21 cellular contexts compared by ENCODE assay signal in the genomic region with DNA sequence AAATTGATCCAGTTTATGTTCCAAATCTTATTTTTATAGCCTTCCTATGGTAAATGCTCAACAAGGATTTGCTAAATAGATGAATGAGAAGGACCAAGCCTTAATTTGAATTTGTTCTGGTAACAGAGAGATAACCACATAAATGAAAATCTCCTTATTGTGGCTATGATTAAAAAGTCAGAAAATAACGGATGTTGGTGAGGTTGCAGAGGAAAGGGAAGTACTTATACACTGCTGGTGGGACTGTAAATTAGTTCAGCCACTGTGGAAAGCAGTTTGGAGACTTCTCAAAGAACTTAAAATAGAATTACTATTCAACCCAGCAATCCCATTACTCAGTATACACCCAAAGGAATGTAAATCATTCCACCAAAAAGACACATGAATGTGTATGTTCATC.
"Had no signal": no experiment of that assay in that cellular context is flagged by ENCODE, and none has a peak within 500 bp of the region (broad histone marks: within the 10 kb centered on the region; RNA-seq: fewer than 3 reads in every experiment).

No MANE protein-coding gene starts in this region.

- H3K4me3 Mint-ChIP-seq: activated CD4-positive, alpha-beta T cell treated with anti-CD3 and anti-CD28 coated beads for 36 hours; activated naive CD4-positive, alpha-beta T cell treated with anti-CD3 and anti-CD28 coated beads for 36 hours; activated T-helper 17 cell treated with anti-CD3 and anti-CD28 coated beads, Interleukin-2, amount 50 U/mL, for 72 hours; dendritic cell treated with granulocyte-macrophage colony-stimulating factor and Interleukin-4, amounts not matched to agents 40 ng/mL and 50 ng/mL, for 4 days; effector memory CD8-positive, alpha-beta T cell; mesothelial cell of epicardium; T-cell had no signal

- H3K27me3 ChIP-seq: foreskin keratinocyte, right atrium auricular region, transverse colon had no signal

- H3K4me1 ChIP-seq: lower lobe of right lung, right atrium auricular region had no signal

- DNase-seq: activated CD4-positive, alpha-beta T cell treated with anti-CD3 and anti-CD28 coated beads for 36 hours; activated CD8-positive, alpha-beta memory T cell treated with anti-CD3 and anti-CD28 coated beads for 24 hours; activated naive CD4-positive, alpha-beta T cell treated with anti-CD3 and anti-CD28 coated beads for 36 hours; activated T-cell treated with anti-CD3 and anti-CD28 coated beads for 4 hours; effector memory CD8-positive, alpha-beta T cell; foreskin keratinocyte; left colon; lower lobe of right lung; stimulated activated CD4-positive, alpha-beta T cell treated with anti-CD3 and anti-CD28 coated beads, Interleukin-15, amount 100 ng/mL, for 24 hours; stimulated activated CD4-positive, alpha-beta T cell treated with anti-CD3 and anti-CD28 coated beads, Interleukin-4, amount 100 ng/mL, for 1 hour; stimulated activated naive CD4-positive, alpha-beta T cell treated with Interleukin-2 at 50 U/mL for 16 hours; substantia nigra; T-cell; T1000; transverse colon had no signal

- H3K9me3 ChIP-seq: lower lobe of right lung, right atrium auricular region, transverse colon had no signal

- H3K27me3 Mint-ChIP-seq: activated CD4-positive, alpha-beta T cell treated with anti-CD3 and anti-CD28 coated beads for 36 hours; activated T-helper 17 cell treated with anti-CD3 and anti-CD28 coated beads, Interleukin-2, amount 50 U/mL, for 72 hours; dendritic cell treated with granulocyte-macrophage colony-stimulating factor and Interleukin-4, amounts not matched to agents 40 ng/mL and 50 ng/mL, for 4 days; effector memory CD8-positive, alpha-beta T cell; progenitor cell of endocrine pancreas; T-cell had no signal

- H3K4me3 ChIP-seq: lower lobe of right lung, right atrium auricular region, skin epidermis, transverse colon had no signal

- ATAC-seq: activated CD4-positive, alpha-beta T cell treated with anti-CD3 and anti-CD28 coated beads for 36 hours; activated T-helper 17 cell treated with anti-CD3 and anti-CD28 coated beads, Interleukin-2, amount 50 U/mL, for 72 hours; effector memory CD8-positive, alpha-beta T cell; foreskin keratinocyte; left colon; lower lobe of right lung; T-cell had no signal

- H3K9me3 Mint-ChIP-seq: activated naive CD4-positive, alpha-beta T cell treated with anti-CD3 and anti-CD28 coated beads for 36 hours; activated T-helper 17 cell treated with anti-CD3 and anti-CD28 coated beads, Interleukin-2, amount 50 U/mL, for 72 hours; dendritic cell treated with granulocyte-macrophage colony-stimulating factor and Interleukin-4, amounts not matched to agents 40 ng/mL and 50 ng/mL, for 4 days; effector memory CD8-positive, alpha-beta T cell; mesothelial cell of epicardium; T-cell had no signal

- H3K27ac Mint-ChIP-seq: activated CD4-positive, alpha-beta T cell treated with anti-CD3 and anti-CD28 coated beads for 36 hours; activated naive CD4-positive, alpha-beta T cell treated with anti-CD3 and anti-CD28 coated beads for 36 hours; activated T-helper 17 cell treated with anti-CD3 and anti-CD28 coated beads, Interleukin-2, amount 50 U/mL, for 72 hours; dendritic cell treated with granulocyte-macrophage colony-stimulating factor and Interleukin-4, amounts not matched to agents 40 ng/mL and 50 ng/mL, for 4 days; mesothelial cell of epicardium; progenitor cell of endocrine pancreas had no signal

- H3K27ac ChIP-seq: foreskin keratinocyte, lower lobe of right lung, right atrium auricular region, skin epidermis, transverse colon had no signal
